ENCODE assay signal across 8 cellular contexts in the genomic region with DNA sequence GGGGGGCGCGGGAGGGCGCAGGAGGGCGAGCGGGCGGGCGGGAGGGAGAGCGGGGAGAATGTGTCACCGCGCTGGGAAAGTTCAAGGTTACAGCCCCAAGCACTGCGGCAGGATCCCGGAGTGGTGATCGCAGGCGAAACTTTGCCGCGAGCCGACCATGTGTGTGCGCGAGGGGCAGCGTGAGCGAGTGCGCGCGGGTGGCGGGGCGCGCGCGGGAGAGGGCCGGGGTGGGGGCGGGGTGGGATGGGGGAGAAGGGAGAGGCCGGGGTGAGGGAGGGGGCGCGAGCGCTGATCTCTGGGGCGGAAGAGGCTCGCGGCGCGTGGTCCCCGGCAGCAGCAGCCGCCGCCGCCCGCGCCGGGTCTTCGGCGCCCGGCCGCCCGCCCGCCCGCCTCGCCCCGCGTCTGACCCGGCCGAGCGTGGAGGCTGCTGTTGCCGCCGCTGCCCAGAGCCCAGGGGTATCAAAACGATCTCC. TPM values are rescaled to one million over a fixed set of nuclear protein-coding genes. Genes with fewer than 3 reads are reported as not detected.
DNase-seq lines count a peak whose midpoint lies in the region; ATAC-seq and TF ChIP-seq lines count a peak whose summit lies in the region.

A gene (minus strand): TSS at position 191 of the 473 bp plus-strand sequence. CDS start 630 bp downstream, outside the sequence.

- H3K9me3 ChIP-seq in mammary epithelial cell (replicated peaks; ENCODE audit: insufficient read depth, low read length) (no peaks in the 10 kb centered on the region), skeletal muscle tissue (ENCODE audit: control insufficient read depth in 3 of 3, low read length in 3 of 3) (no peaks in the 10 kb centered on the region)

- dilution Hi-C loops in mammary epithelial cell (cut with HindIII; ENCODE audit: low sequenced_read_pairs): loop anchor here (25.0 kb wide), 1 partner anchor 102 kb away; no protein-coding TSS in a partner anchor

- WGBS in mammary epithelial cell (ENCODE audit: low coverage, missing lambda C conversion rate): no CpG with 5 or more reads among the region's 63 CpGs

- peak within 1 kb of the TSS; percentile 100 for H3K9ac ChIP-seq in mammary epithelial cell (ENCODE audit: insufficient read depth, low read length)
- H3K9ac ChIP-seq in skeletal muscle tissue (ENCODE audit: low read depth in 1 of 3, low read length in 3 of 3): peak within 1 kb of the TSS; percentile 93 to 97 (median 95)

- intact Hi-C loops in mammary epithelial cell (cut with micrococcal nuclease): loop anchor here (1.0 to 10.0 kb wide), 7 partner anchors 8 to 867 kb away; no protein-coding TSS in a partner anchor

- no peaks in the 10 kb centered on the region for H3K27me3 ChIP-seq in mammary epithelial cell (ENCODE audit: insufficient read depth, low read length)
- H3K27me3 ChIP-seq in skeletal muscle tissue (ENCODE audit: control insufficient read depth in 3 of 3, insufficient read depth in 3 of 3, low read length in 3 of 3): no peaks in the 10 kb centered on the region

- peak within 1 kb of the TSS; percentile 70 to 98 (median 95) for H3K4me3 ChIP-seq in mammary epithelial cell (replicated peaks in 1 of 3; ENCODE audit: insufficient read depth in 1 of 3, low read depth in 2 of 3, low read length in 3 of 3)
- H3K4me3 ChIP-seq in skeletal muscle tissue (ENCODE audit: low read length in 3 of 3): peak within 1 kb of the TSS; percentile 86 to 96 (median 88)

- no peak for ATAC-seq in GM21515 (IDR thresholded peaks at IDR 0.05; ENCODE audit: unreplicated experiment)
- ATAC-seq in HG03521 (IDR thresholded peaks at IDR 0.05; ENCODE audit: unreplicated experiment): no peak

- no peak for TF ChIP-seq CTCF in mammary epithelial cell (conservative IDR thresholded peaks at IDR 0.05 in 1 of 2, IDR thresholded peaks at IDR 0.05 in 1 of 2; ENCODE audit: extremely low read depth in 1 of 2, insufficient read depth in 1 of 2, low read depth in 1 of 2, low read length in 2 of 2)

- H3K4me2 ChIP-seq in mammary epithelial cell (ENCODE audit: insufficient read depth, low read depth, low read length): peak within 1 kb of the TSS; percentile 96

- no TSS peak for BruUV-seq in mammary epithelial cell (replicated peaks; lab: Mats Ljungman, UMichigan)

- CTCF ChIA-PET in mammary epithelial cell (lab: Charles Lee; ENCODE audit: low non-redundant PET): interaction anchor here (1.0 kb wide), 1 partner anchor 13 kb away, joined by 3 read pairs; no protein-coding TSS in a partner anchor

- DNase-seq in NCI-H2081 (lab: John Stamatoyannopoulos, UW) (peak; percentile 75 to 81), NCI-H2081 treated with DMSO at 0.1 percent for 48 hours (lab: John Stamatoyannopoulos, UW) (no peak), NCI-H446 treated with DMSO at 0.1 percent for 48 hours (lab: John Stamatoyannopoulos, UW) (peak; percentile 99), mammary epithelial cell (peak; percentile 49), iPS-NIHi7 (ENCODE audit: extremely low spot score) (peak; percentile 44)

- H3K36me3 ChIP-seq in mammary epithelial cell (ENCODE audit: insufficient read depth, low read length) (no peaks in the 10 kb centered on the region), skeletal muscle tissue (ENCODE audit: control insufficient read depth in 3 of 3, insufficient read depth in 3 of 3, low read length in 3 of 3) (no peaks in the 10 kb centered on the region)

- H3K27ac ChIP-seq in mammary epithelial cell (ENCODE audit: insufficient read depth, low read depth, low read length) (peak within 1 kb of the TSS; percentile 95), skeletal muscle tissue (ENCODE audit: low read depth, low read length) (peak within 1 kb of the TSS; percentile 96)

- H3K79me2 ChIP-seq in mammary epithelial cell (ENCODE audit: insufficient read depth, low read length): peaks cover 60% of the 10 kb centered on the region

- peak within 1 kb of the TSS; percentile 72 for H2AFZ ChIP-seq in mammary epithelial cell (ENCODE audit: low read depth, low read length)

- no peaks in the 10 kb centered on the region for H4K20me1 ChIP-seq in mammary epithelial cell (ENCODE audit: insufficient read depth, low read length)

- H3K4me1 ChIP-seq in mammary epithelial cell (ENCODE audit: insufficient read depth, low read length) (peaks cover 36% of the 10 kb centered on the region), skeletal muscle tissue (ENCODE audit: control insufficient read depth in 3 of 3, insufficient read depth in 3 of 3, low read length in 3 of 3) (peaks cover 8 to 36% (median 11%) of the 10 kb centered on the region in 3 donors)

- in situ Hi-C loops in mammary epithelial cell (cut with MboI; ENCODE audit: low sequenced_read_pairs in 2 of 2): no loop called here

RNA-seq across cellular contexts. Expression of the gene that starts here (rescaled TPM):
- total RNA-seq in mammary epithelial cell (10 to 100 TPM; 64.3 to 96.9 TPM), skeletal muscle tissue (95.0 TPM)
- 37.4 TPM for polyA plus RNA-seq in mammary epithelial cell
- 360 TPM for polyA minus RNA-seq in mammary epithelial cell
